2 cellular contexts compared by ENCODE assay signal in the genomic region with DNA sequence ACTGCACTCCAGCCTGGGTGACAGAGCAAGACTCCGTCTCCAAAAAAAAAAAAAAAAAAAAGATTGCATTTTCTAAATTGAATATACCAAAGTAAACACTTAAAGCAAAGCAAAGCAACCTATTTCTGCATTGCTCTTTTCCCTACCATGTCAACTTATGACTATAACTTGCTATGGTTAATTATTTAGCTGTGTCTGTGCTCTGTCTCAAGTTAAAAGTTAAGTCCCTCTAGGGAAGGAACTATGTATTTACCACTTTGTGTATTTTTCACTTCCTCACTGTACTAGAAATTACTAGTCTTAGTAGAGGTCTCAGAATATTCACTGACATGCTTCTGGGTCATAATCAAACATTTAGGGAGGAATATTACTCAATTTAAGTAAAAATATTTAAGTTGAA.
TF ChIP-seq lines count a peak whose summit lies in the region.

No MANE protein-coding gene starts in this region.

TF ChIP-seq in A549, 52 proteins besides CTCF, POLR2A, EP300 and RAD21 (continued from another document):
- TF ChIP-seq, protein P1, sequence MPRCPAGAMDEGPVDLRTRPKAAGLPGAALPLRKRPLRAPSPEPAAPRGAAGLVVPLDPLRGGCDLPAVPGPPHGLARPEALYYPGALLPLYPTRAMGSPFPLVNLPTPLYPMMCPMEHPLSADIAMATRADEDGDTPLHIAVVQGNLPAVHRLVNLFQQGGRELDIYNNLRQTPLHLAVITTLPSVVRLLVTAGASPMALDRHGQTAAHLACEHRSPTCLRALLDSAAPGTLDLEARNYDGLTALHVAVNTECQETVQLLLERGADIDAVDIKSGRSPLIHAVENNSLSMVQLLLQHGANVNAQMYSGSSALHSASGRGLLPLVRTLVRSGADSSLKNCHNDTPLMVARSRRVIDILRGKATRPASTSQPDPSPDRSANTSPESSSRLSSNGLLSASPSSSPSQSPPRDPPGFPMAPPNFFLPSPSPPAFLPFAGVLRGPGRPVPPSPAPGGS (IDR thresholded peaks at IDR 0.05), result no peak
- TF ChIP-seq REST (IDR thresholded peaks at IDR 0.05), result no peak
- no peak for TF ChIP-seq FOSL2 (IDR thresholded peaks at IDR 0.05)
- no peak for TF ChIP-seq FOSL2 (CRISPR knock-in tag; IDR thresholded peaks at IDR 0.05)
- no peak for TF ChIP-seq HOXB5 (CRISPR knock-in tag; IDR thresholded peaks at IDR 0.05)
- TF ChIP-seq HOXB13 (CRISPR knock-in tag; IDR thresholded peaks at IDR 0.05; ENCODE audit: low read depth), result no peak
- no peak for TF ChIP-seq MYC (IDR thresholded peaks at IDR 0.05; ENCODE audit: borderline replicate concordance, low read length)
- TF ChIP-seq SMC3 (IDR thresholded peaks at IDR 0.05), result no peak
- TF ChIP-seq POLR2AphosphoS2 (conservative IDR thresholded peaks at IDR 0.05; ENCODE audit: low read length), result no peak
- TF ChIP-seq, protein P2, sequence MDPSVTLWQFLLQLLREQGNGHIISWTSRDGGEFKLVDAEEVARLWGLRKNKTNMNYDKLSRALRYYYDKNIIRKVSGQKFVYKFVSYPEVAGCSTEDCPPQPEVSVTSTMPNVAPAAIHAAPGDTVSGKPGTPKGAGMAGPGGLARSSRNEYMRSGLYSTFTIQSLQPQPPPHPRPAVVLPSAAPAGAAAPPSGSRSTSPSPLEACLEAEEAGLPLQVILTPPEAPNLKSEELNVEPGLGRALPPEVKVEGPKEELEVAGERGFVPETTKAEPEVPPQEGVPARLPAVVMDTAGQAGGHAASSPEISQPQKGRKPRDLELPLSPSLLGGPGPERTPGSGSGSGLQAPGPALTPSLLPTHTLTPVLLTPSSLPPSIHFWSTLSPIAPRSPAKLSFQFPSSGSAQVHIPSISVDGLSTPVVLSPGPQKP (IDR thresholded peaks at IDR 0.05; ENCODE audit: low read depth, low read length), result no peak

TF ChIP-seq in IMR-90, 13 proteins besides CTCF, POLR2A, EP300 and RAD21 (continued from another document):
- TF ChIP-seq USF2 (IDR thresholded peaks at IDR 0.05; ENCODE audit: low read depth, low read length), result no peak
- no peak for TF ChIP-seq FOS (IDR thresholded peaks at IDR 0.05; ENCODE audit: low read depth, low read length)
- no peak for TF ChIP-seq NFE2L2 (IDR thresholded peaks at IDR 0.05; ENCODE audit: low read depth, low read length)
- no peak for TF ChIP-seq BHLHE40 (IDR thresholded peaks at IDR 0.05; ENCODE audit: low read depth, low read length)
- TF ChIP-seq CHD1 (IDR thresholded peaks at IDR 0.05; ENCODE audit: low read depth, low read length), result no peak
- no peak for TF ChIP-seq RCOR1 (IDR thresholded peaks at IDR 0.05; ENCODE audit: insufficient replicate concordance, low read length)
- no peak for TF ChIP-seq SMC3 (IDR thresholded peaks at IDR 0.05; ENCODE audit: low read depth, low read length)
